In the genomic region with DNA sequence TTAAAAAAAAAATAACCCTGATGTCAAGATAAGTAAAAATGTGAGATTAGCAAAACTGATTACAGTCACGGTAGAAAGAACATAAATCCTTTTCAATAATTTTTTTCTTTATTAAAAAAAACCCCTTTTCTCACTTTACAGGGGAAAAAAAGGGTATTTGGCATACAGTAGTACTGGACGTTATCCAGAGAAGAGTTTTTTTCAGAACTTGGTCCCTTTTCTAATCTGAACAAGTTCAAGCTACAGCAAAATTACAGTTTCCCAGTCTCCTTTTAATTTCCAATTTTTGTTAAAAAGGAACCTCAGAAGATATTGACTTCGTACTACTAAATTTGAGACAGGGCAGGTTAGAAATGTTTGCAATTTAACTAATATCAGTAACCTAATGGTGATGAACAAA, we compare ENCODE assay signal across 15 cellular contexts.
DNase-seq lines count a peak whose midpoint lies in the region; ATAC-seq and TF ChIP-seq lines count a peak whose summit lies in the region.
"Had no signal": no experiment of that assay in that cellular context is flagged by ENCODE, and none has a peak within 500 bp of the region (broad histone marks: within the 10 kb centered on the region; RNA-seq: fewer than 3 reads in every experiment).

No MANE protein-coding gene starts in this region.

- H3K4me1 ChIP-seq in gastrocnemius medialis: no peaks in the 10 kb centered on the region

- intact Hi-C loops in gastrocnemius medialis (cut with DNase I; ENCODE audit: low total_unique reads): no loop called here

- no peaks in the 10 kb centered on the region for H3K36me3 ChIP-seq in gastrocnemius medialis

- H3K4me3 ChIP-seq in fibroblast of villous mesenchyme (ENCODE audit: low read depth, low read length) (no peak overlapping the region), gastrocnemius medialis (no peak overlapping the region)
- H3K4me3 ChIP-seq: K562, PC-9 had no signal

- TF ChIP-seq POLR2A in gastrocnemius medialis (IDR thresholded peaks at IDR 0.05): no peak

- in situ Hi-C loops in gastrocnemius medialis (cut with MboI; ENCODE audit: low sequenced_read_pairs in 4 of 4): no loop called here

- H3K27ac ChIP-seq in gastrocnemius medialis: peak overlapping the region in 3 of 4 donors; percentile 7 to 24 (median 17)
- H3K27ac ChIP-seq: PC-9 had no signal

- no peak for TF ChIP-seq CTCF in fibroblast of villous mesenchyme (IDR thresholded peaks at IDR 0.05; ENCODE audit: insufficient read depth, low read depth, low read length)
- TF ChIP-seq CTCF in gastrocnemius medialis (IDR thresholded peaks at IDR 0.05 in 4 of 5, conservative IDR thresholded peaks at IDR 0.05 in 1 of 5): no peak

- H3K27me3 ChIP-seq in gastrocnemius medialis: no peaks in the 10 kb centered on the region

- peak; percentile 5 for DNase-seq in EH (ENCODE audit: low read depth)
- peak; percentile 7 for DNase-seq in M059J (ENCODE audit: low read depth)
- peak; percentile 17 for DNase-seq in fibroblast of villous mesenchyme (ENCODE audit: low read depth)
- DNase-seq in gastrocnemius medialis: no peak
- no peak for DNase-seq in SIG-M5 treated with dmso at 0.1 percent for 504 hours (lab: John Stamatoyannopoulos, UW; ENCODE audit: unreplicated experiment)
- DNase-seq in kidney tubule cell (ENCODE audit: low spot score): no peak
- DNase-seq: C1 segment of cervical spinal cord, DMS79 treated with DMSO at 0.1 percent for 48 hours, NCI-H1436 treated with DMSO at 0.1 percent for 48 hours, NCI-H2081, NCI-H510A, NCI-H82, PC-9 had no signal

- ATAC-seq in gastrocnemius medialis (no peak), HG02571 (IDR thresholded peaks at IDR 0.05; ENCODE audit: unreplicated experiment) (no peak)
- ATAC-seq: K562 had no signal

- H3K9me3 ChIP-seq in gastrocnemius medialis: no peaks in the 10 kb centered on the region

Comparison
In these comparisons a context has a peak if more than half of its experiments do, and no peak if none do; other contexts are left out.
1. DNase-seq: peak in EH (single experiment), M059J (single experiment) and fibroblast of villous mesenchyme (single experiment); none in gastrocnemius medialis (0 of 2), SIG-M5 treated with dmso at 0.1 percent for 504 hours (single experiment) and kidney tubule cell (single experiment).